18 cellular contexts compared by ENCODE assay signal in genomic region chr17:55300479-55301290, GRCh38. TPM values are rescaled to one million over a fixed set of nuclear protein-coding genes. Genes with fewer than 3 reads are reported as not detected.
DNase-seq lines count a peak whose midpoint lies in the region; ATAC-seq and TF ChIP-seq lines count a peak whose summit lies in the region.
"Had no signal": no experiment of that assay in that cellular context is flagged by ENCODE, and none has a peak within 500 bp of the region (broad histone marks: within the 10 kb centered on the region; RNA-seq: fewer than 3 reads in every experiment).

No MANE protein-coding gene starts in this region.

- H4K20me1 ChIP-seq in Karpas-422 (ENCODE audit: insufficient read depth, low read depth, low read length) = no peaks in the 10 kb centered on the region
- H4K20me1 ChIP-seq: BLaER1 had no signal

- H3K9me2 ChIP-seq in Karpas-422 (replicated peaks; ENCODE audit: insufficient read depth, low read length) = no peaks in the 10 kb centered on the region

- H3K4me3 ChIP-seq in liver (ENCODE audit: low read depth in 1 of 3, low read length in 3 of 3) (no peak overlapping the region), Karpas-422 (ENCODE audit: low read length) (no peak overlapping the region)
- H3K4me3 ChIP-seq: BLaER1 had no signal

- peak; percentile 61 for DNase-seq in left lobe of liver (ENCODE audit: low spot score)
- no peak for DNase-seq in NOMO-1 treated with dmso at 0.1 percent for 144 hours (lab: John Stamatoyannopoulos, UW; ENCODE audit: unreplicated experiment)
- no peak for DNase-seq in Karpas-422
- DNase-seq: 8988T; ACHN; BE2C; C1 segment of cervical spinal cord; CD4-positive, alpha-beta memory T cell; CD4-positive, CD25-positive, alpha-beta regulatory T cell; CD8-positive, alpha-beta memory T cell; COR-L47; DMS79 treated with DMSO at 0.1 percent for 48 hours; GF-D8 had no signal

- no peak for TF ChIP-seq RAD21 in liver (IDR thresholded peaks at IDR 0.05)

- no peaks in the 10 kb centered on the region for H3K27me3 ChIP-seq in liver (ENCODE audit: control insufficient read depth in 4 of 4, insufficient read depth in 4 of 4, low read length in 3 of 4)
- no peaks in the 10 kb centered on the region for H3K27me3 ChIP-seq in Karpas-422 (ENCODE audit: low read length)
- H3K27me3 ChIP-seq: BE2C, BLaER1 had no signal

- H3K4me1 ChIP-seq in liver (ENCODE audit: control insufficient read depth in 4 of 4, insufficient read depth in 4 of 4, low read length in 3 of 4) (peaks cover 13 to 71% (median 54%) of the 10 kb centered on the region in 4 donors), Karpas-422 (ENCODE audit: low read length) (no peaks in the 10 kb centered on the region)
- H3K4me1 ChIP-seq: BE2C, BLaER1 had no signal

- H2AFZ ChIP-seq in Karpas-422 (ENCODE audit: low read length) = no peak overlapping the region

- H3K27ac ChIP-seq in liver (ENCODE audit: low read depth in 1 of 2, low read length in 2 of 2) = peak overlapping the region; percentile 51 to 77
- no peak overlapping the region for H3K27ac ChIP-seq in Karpas-422 (ENCODE audit: low read length)
- H3K27ac ChIP-seq: BLaER1 had no signal

- no peak overlapping the region for H3K4me2 ChIP-seq in Karpas-422 (ENCODE audit: low read depth, low read length, poor library complexity, severe bottlenecking)
- H3K4me2 ChIP-seq: BLaER1 had no signal

- no peaks in the 10 kb centered on the region for H3K79me2 ChIP-seq in Karpas-422 (ENCODE audit: low read length)

- peak; percentile 60 for ATAC-seq in left lobe of liver
- no peak for ATAC-seq in GM19397 (IDR thresholded peaks at IDR 0.05; ENCODE audit: unreplicated experiment)

- WGBS in liver = 66% methylated on average over 6 of the region's 6 CpGs

- H3K36me3 ChIP-seq in liver (ENCODE audit: control insufficient read depth in 4 of 4, insufficient read depth in 3 of 4, low read depth in 1 of 4, low read length in 3 of 4) = peaks cover 0 to 3% (median 1%) of the 10 kb centered on the region in 4 donors
- H3K36me3 ChIP-seq in Karpas-422 (ENCODE audit: insufficient read depth, low read length) = no peaks in the 10 kb centered on the region
- H3K36me3 ChIP-seq: BE2C, BLaER1 had no signal

- no peaks in the 10 kb centered on the region for H3K9me3 ChIP-seq in liver (ENCODE audit: control insufficient read depth in 4 of 4, low read length in 3 of 4)
- no peaks in the 10 kb centered on the region for H3K9me3 ChIP-seq in Karpas-422 (ENCODE audit: low read length)
- H3K9me3 ChIP-seq: BE2C, BLaER1 had no signal

- TF ChIP-seq CTCF in liver (IDR thresholded peaks at IDR 0.05; ENCODE audit: low read depth, low read length, missing input control) = no peak

- H3K9ac ChIP-seq in liver (ENCODE audit: low read depth in 1 of 2, low read length in 2 of 2) (peak overlapping the region in 1 of 2 donors; percentile 5), Karpas-422 (ENCODE audit: low read length) (no peak overlapping the region)
- H3K9ac ChIP-seq: BLaER1 had no signal

TF ChIP-seq in liver, 16 proteins besides CTCF, POLR2A, EP300 and RAD21:
- TF ChIP-seq, protein P1, sequence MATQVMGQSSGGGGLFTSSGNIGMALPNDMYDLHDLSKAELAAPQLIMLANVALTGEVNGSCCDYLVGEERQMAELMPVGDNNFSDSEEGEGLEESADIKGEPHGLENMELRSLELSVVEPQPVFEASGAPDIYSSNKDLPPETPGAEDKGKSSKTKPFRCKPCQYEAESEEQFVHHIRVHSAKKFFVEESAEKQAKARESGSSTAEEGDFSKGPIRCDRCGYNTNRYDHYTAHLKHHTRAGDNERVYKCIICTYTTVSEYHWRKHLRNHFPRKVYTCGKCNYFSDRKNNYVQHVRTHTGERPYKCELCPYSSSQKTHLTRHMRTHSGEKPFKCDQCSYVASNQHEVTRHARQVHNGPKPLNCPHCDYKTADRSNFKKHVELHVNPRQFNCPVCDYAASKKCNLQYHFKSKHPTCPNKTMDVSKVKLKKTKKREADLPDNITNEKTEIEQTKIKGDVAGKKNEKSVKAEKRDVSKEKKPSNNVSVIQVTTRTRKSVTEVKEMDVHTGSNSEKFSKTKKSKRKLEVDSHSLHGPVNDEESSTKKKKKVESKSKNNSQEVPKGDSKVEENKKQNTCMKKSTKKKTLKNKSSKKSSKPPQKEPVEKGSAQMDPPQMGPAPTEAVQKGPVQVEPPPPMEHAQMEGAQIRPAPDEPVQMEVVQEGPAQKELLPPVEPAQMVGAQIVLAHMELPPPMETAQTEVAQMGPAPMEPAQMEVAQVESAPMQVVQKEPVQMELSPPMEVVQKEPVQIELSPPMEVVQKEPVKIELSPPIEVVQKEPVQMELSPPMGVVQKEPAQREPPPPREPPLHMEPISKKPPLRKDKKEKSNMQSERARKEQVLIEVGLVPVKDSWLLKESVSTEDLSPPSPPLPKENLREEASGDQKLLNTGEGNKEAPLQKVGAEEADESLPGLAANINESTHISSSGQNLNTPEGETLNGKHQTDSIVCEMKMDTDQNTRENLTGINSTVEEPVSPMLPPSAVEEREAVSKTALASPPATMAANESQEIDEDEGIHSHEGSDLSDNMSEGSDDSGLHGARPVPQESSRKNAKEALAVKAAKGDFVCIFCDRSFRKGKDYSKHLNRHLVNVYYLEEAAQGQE (IDR thresholded peaks at IDR 0.05) = no peak
- TF ChIP-seq RXRA (IDR thresholded peaks at IDR 0.05) (peak; percentile 60 to 82), MAX (IDR thresholded peaks at IDR 0.05) (peak; percentile 14), SP1 (IDR thresholded peaks at IDR 0.05) (peak; percentile 27), HNF4A (conservative IDR thresholded peaks at IDR 0.05) (peak in 1 of 2 donors; percentile 43), JUND (IDR thresholded peaks at IDR 0.05) (no peak), NR2F2 (IDR thresholded peaks at IDR 0.05) (no peak)

RNA-seq across cellular contexts. Expression of gene HLF, which starts 35.9 kb away (rescaled TPM):
- total RNA-seq in left lobe of liver = 65.8 TPM
- total RNA-seq in liver = 10 to 100 TPM in 1 of 2 donors, 1 to 10 TPM in 1; 8.0 to 59.3 TPM
- 10 to 100 TPM; 23.5 to 25.7 TPM for polyA plus RNA-seq in liver
- not detected in 2 replicates for total RNA-seq in Karpas-422 (2014; rRNA removed; shearing (Covaris generic); ENCODE audit: low replicate concordance)
- polyA plus RNA-seq: AG04450, CD14-positive monocyte had no signal
